Comparison of ENCODE assay signal across 1 cellular context in the genomic region with DNA sequence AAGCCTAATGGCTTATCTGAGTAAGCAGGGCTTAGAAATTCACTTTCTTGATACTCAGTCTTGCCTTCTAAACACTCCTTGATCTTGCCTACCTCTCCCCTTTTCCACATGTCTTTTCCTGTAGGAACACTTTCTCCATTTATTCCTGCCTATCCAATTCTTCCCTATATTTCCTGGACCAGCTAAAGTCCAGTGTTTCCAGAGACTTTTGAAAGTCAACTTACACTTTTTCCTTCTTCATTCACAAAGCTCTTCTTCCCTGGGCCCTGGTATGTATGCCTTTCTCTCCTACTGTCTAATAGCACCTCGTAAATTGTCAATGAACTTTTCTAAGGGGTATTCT.
TF ChIP-seq lines count a peak whose summit lies in the region.

No MANE protein-coding gene starts in this region.

TF ChIP-seq in K562, 482 proteins besides CTCF, POLR2A, EP300 and RAD21 (continued from another document and continues in another):
- no peak for TF ChIP-seq ATF4 (CRISPR knock-in tag; IDR thresholded peaks at IDR 0.05)
- peak; percentile 5; the same call in 1 of the 2 replicates for TF ChIP-seq THRAP3 (IDR thresholded peaks at IDR 0.05; ENCODE audit: borderline replicate concordance)
- no peak for TF ChIP-seq NR2C2 (CRISPR knock-in tag; IDR thresholded peaks at IDR 0.05)
- no peak for TF ChIP-seq NR2C2 (tag; IDR thresholded peaks at IDR 0.05)
- TF ChIP-seq HIVEP1 (CRISPR knock-in tag; IDR thresholded peaks at IDR 0.05): no peak
- TF ChIP-seq CEBPG (CRISPR knock-in tag; IDR thresholded peaks at IDR 0.05): no peak
- TF ChIP-seq CEBPG (tag; conservative IDR thresholded peaks at IDR 0.05 in 1 of 2, IDR thresholded peaks at IDR 0.05 in 1 of 2): no peak
- TF ChIP-seq LARP7 (IDR thresholded peaks at IDR 0.05): 0 out of 2 replicates have a peak, but pooled peaks have one; percentile 20
- TF ChIP-seq XRCC3 (IDR thresholded peaks at IDR 0.05): no peak
- TF ChIP-seq ETV5 (CRISPR knock-in tag; IDR thresholded peaks at IDR 0.05; ENCODE audit: low read depth): no peak
- TF ChIP-seq SMARCA4 (IDR thresholded peaks at IDR 0.05): peak; percentile 56; the same call in 1 of the 2 replicates
- no peak for TF ChIP-seq TCF7 (IDR thresholded peaks at IDR 0.05; ENCODE audit: borderline replicate concordance)
- no peak for TF ChIP-seq ZNF165 (CRISPR knock-in tag; IDR thresholded peaks at IDR 0.05; ENCODE audit: borderline replicate concordance)
- TF ChIP-seq ZBTB7A (IDR thresholded peaks at IDR 0.05; ENCODE audit: borderline replicate concordance, control insufficient read depth, low read depth, low read length): no peak
- TF ChIP-seq ARID1B (IDR thresholded peaks at IDR 0.05): peak; percentile 23; the same call in 1 of the 2 replicates
- no peak for TF ChIP-seq BRD9 (IDR thresholded peaks at IDR 0.05; ENCODE audit: low read depth, partially characterized antibody)
- no peak for TF ChIP-seq SAP30 (IDR thresholded peaks at IDR 0.05; ENCODE audit: borderline replicate concordance, insufficient read depth, low read depth, low read length, poor library complexity, severe bottlenecking)
- TF ChIP-seq CBX1 (IDR thresholded peaks at IDR 0.05; ENCODE audit: low read depth): no peak
- TF ChIP-seq ZNF274 (IDR thresholded peaks at IDR 0.05; ENCODE audit: borderline replicate concordance, low read depth, low read length): no peak
- no peak for TF ChIP-seq ZNF12 (CRISPR knock-in tag; IDR thresholded peaks at IDR 0.05)
- TF ChIP-seq FUS (optimal IDR thresholded peaks at IDR 0.05; ENCODE audit: low read depth, low read length): no peak
- TF ChIP-seq, protein P1, sequence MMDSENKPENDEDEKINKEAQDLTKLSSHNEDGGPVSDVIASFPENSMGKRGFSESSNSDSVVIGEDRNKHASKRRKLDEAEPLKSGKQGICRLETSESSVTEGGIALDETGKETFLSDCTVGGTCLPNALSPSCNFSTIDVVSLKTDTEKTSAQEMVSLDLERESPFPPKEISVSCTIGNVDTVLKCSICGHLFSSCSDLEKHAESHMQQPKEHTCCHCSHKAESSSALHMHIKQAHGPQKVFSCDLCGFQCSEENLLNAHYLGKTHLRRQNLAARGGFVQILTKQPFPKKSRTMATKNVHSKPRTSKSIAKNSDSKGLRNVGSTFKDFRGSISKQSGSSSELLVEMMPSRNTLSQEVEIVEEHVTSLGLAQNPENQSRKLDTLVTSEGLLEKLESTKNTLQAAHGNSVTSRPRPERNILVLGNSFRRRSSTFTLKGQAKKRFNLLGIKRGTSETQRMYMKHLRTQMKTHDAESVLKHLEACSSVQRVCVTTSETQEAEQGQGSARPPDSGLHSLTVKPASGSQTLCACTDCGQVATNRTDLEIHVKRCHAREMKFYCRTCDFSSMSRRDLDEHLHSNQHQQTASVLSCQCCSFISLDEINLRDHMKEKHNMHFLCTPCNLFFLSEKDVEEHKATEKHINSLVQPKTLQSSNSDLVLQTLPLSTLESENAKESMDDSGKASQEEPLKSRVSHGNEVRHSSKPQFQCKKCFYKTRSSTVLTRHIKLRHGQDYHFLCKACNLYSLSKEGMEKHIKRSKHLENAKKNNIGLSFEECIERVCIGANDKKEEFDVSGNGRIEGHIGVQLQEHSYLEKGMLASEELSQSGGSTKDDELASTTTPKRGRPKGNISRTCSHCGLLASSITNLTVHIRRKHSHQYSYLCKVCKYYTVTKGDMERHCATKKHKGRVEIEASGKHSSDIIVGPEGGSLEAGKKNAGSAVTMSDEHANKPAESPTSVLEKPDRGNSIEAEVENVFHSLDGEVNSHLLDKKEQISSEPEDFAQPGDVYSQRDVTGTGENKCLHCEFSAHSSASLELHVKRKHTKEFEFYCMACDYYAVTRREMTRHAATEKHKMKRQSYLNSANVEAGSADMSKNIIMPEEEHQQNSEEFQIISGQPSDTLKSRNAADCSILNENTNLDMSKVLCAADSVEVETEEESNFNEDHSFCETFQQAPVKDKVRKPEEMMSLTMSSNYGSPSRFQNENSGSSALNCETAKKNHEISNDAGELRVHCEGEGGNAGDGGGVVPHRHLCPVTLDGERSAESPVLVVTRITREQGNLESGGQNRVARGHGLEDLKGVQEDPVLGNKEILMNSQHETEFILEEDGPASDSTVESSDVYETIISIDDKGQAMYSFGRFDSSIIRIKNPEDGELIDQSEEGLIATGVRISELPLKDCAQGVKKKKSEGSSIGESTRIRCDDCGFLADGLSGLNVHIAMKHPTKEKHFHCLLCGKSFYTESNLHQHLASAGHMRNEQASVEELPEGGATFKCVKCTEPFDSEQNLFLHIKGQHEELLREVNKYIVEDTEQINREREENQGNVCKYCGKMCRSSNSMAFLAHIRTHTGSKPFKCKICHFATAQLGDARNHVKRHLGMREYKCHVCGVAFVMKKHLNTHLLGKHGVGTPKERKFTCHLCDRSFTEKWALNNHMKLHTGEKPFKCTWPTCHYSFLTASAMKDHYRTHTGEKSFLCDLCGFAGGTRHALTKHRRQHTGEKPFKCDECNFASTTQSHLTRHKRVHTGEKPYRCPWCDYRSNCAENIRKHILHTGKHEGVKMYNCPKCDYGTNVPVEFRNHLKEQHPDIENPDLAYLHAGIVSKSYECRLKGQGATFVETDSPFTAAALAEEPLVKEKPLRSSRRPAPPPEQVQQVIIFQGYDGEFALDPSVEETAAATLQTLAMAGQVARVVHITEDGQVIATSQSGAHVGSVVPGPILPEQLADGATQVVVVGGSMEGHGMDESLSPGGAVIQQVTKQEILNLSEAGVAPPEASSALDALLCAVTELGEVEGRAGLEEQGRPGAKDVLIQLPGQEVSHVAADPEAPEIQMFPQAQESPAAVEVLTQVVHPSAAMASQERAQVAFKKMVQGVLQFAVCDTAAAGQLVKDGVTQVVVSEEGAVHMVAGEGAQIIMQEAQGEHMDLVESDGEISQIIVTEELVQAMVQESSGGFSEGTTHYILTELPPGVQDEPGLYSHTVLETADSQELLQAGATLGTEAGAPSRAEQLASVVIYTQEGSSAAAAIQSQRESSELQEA (IDR thresholded peaks at IDR 0.05; ENCODE audit: low read depth): no peak
- TF ChIP-seq DPF2 (IDR thresholded peaks at IDR 0.05): peak; percentile 35
- TF ChIP-seq ZKSCAN3 (CRISPR knock-in tag; IDR thresholded peaks at IDR 0.05): no peak
- no peak for TF ChIP-seq ZNF316 (IDR thresholded peaks at IDR 0.05)
- no peak for TF ChIP-seq ZFP36 (IDR thresholded peaks at IDR 0.05; ENCODE audit: low read depth, low read length, partially characterized antibody)
- peak; percentile 47 for TF ChIP-seq NCOR1 (IDR thresholded peaks at IDR 0.05)
- no peak; the same call in 1 of the 2 replicates for TF ChIP-seq SUPT5H (IDR thresholded peaks at IDR 0.05)
- no peak for TF ChIP-seq SRSF1 (IDR thresholded peaks at IDR 0.05; ENCODE audit: low read depth, low read length)
- TF ChIP-seq ZNF518B (CRISPR knock-in tag; IDR thresholded peaks at IDR 0.05): no peak
- no peak for TF ChIP-seq BCLAF1 (IDR thresholded peaks at IDR 0.05; ENCODE audit: borderline replicate concordance in 1 of 2, control insufficient read depth in 1 of 2, low read depth in 2 of 2, low read length in 1 of 2)
- TF ChIP-seq BMI1 (IDR thresholded peaks at IDR 0.05; ENCODE audit: low read length): no peak
- no peak; the same call in 1 of the 2 replicates for TF ChIP-seq POLR2AphosphoS5 (IDR thresholded peaks at IDR 0.05; ENCODE audit: control insufficient read depth, insufficient read depth, low read depth, low read length)
- TF ChIP-seq ZNF696 (CRISPR knock-in tag; conservative IDR thresholded peaks at IDR 0.05): no peak
- TF ChIP-seq NBN (IDR thresholded peaks at IDR 0.05; ENCODE audit: low read depth): no peak
- TF ChIP-seq ZNF143 (CRISPR knock-in tag; IDR thresholded peaks at IDR 0.05): no peak
- TF ChIP-seq ZNF76 (CRISPR knock-in tag; IDR thresholded peaks at IDR 0.05; ENCODE audit: borderline replicate concordance): no peak
- no peak for TF ChIP-seq GABPA (tag; conservative IDR thresholded peaks at IDR 0.05; ENCODE audit: low read depth)
- TF ChIP-seq FOXK2 (conservative IDR thresholded peaks at IDR 0.05 in 1 of 2, IDR thresholded peaks at IDR 0.05 in 1 of 2; ENCODE audit: low read depth in 2 of 2): no peak
- no peak for TF ChIP-seq SIX5 (IDR thresholded peaks at IDR 0.05; ENCODE audit: borderline replicate concordance in 1 of 2, insufficient read depth in 1 of 2, low read depth in 1 of 2, low read length in 2 of 2)
- TF ChIP-seq, protein P2, sequence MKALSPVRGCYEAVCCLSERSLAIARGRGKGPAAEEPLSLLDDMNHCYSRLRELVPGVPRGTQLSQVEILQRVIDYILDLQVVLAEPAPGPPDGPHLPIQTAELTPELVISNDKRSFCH (CRISPR knock-in tag; IDR thresholded peaks at IDR 0.05): no peak
- TF ChIP-seq, protein P2 (tag; IDR thresholded peaks at IDR 0.05): no peak
- TF ChIP-seq ZC3H11A (IDR thresholded peaks at IDR 0.05; ENCODE audit: low read depth, low read length): no peak
- TF ChIP-seq GATAD2A (IDR thresholded peaks at IDR 0.05): no peak
- TF ChIP-seq CCNT2 (IDR thresholded peaks at IDR 0.05; ENCODE audit: borderline replicate concordance, extremely low read depth, insufficient read length, low read depth, low read length): no peak
- peak; percentile 12; the same call in 1 of the 2 replicates for TF ChIP-seq TAL1 (IDR thresholded peaks at IDR 0.05)
